Comparison of ENCODE assay signal across 8 cellular contexts in genomic region chr22:50190182-50190951, GRCh38. TPM values are rescaled to one million over a fixed set of nuclear protein-coding genes. Genes with fewer than 3 reads are reported as not detected.
DNase-seq lines count a peak whose midpoint lies in the region; ATAC-seq, FAIRE-seq and TF ChIP-seq lines count a peak whose summit lies in the region.

No MANE protein-coding gene starts in this region.

- no peaks in the 10 kb centered on the region for H3K9me3 Mint-ChIP-seq in natural killer cell

- no peaks in the 10 kb centered on the region for H3K36me3 Mint-ChIP-seq in natural killer cell

- peaks cover 40 to 54% of the 10 kb centered on the region in 2 donors for H3K4me1 Mint-ChIP-seq in natural killer cell

- H3K27me3 ChIP-seq in esophagus muscularis mucosa (no peaks in the 10 kb centered on the region), subcutaneous abdominal adipose tissue (ENCODE audit: control insufficient read depth in 5 of 5, insufficient read depth in 4 of 5, low read length in 5 of 5) (no peaks in the 10 kb centered on the region)

- FAIRE-seq in GM12891 (lab: Jason Lieb, UNC): peak; percentile 99

- H3K36me3 ChIP-seq in esophagus muscularis mucosa (peaks cover 5 to 28% (median 25%) of the 10 kb centered on the region in 4 donors), subcutaneous abdominal adipose tissue (ENCODE audit: control insufficient read depth in 5 of 5, insufficient read depth in 5 of 5, low read length in 5 of 5) (peaks cover 0 to 27% (median 21%) of the 10 kb centered on the region in 5 donors)

- H3K27ac ChIP-seq in esophagus muscularis mucosa (replicated peaks in 1 of 4) (peak overlapping the region; percentile 68 to 79 (median 76)), subcutaneous abdominal adipose tissue (ENCODE audit: low read depth, low read length) (peak overlapping the region; percentile 37)

- H3K9me3 ChIP-seq in esophagus muscularis mucosa: no peaks in the 10 kb centered on the region
- no peaks in the 10 kb centered on the region for H3K9me3 ChIP-seq in subcutaneous abdominal adipose tissue (ENCODE audit: control insufficient read depth in 5 of 5, low read length in 5 of 5)

- peak overlapping the region; percentile 96 for H3K4me3 Mint-ChIP-seq in natural killer cell

- 24% methylated on average over 19 of the region's 43 CpGs for WGBS in esophagus muscularis mucosa

- H3K4me1 ChIP-seq in esophagus muscularis mucosa (peaks cover 34 to 66% (median 52%) of the 10 kb centered on the region in 4 donors), subcutaneous abdominal adipose tissue (ENCODE audit: control insufficient read depth in 5 of 5, insufficient read depth in 5 of 5, low read length in 5 of 5) (peaks cover 5 to 56% (median 50%) of the 10 kb centered on the region in 5 donors)

- TF ChIP-seq POLR2A in GM12891 (IDR thresholded peaks at IDR 0.05; ENCODE audit: low read depth, low read length): peak; percentile 68
- no peak for TF ChIP-seq POLR2A in esophagus muscularis mucosa (IDR thresholded peaks at IDR 0.05; ENCODE audit: low read depth)

- ATAC-seq in HG02763 (IDR thresholded peaks at IDR 0.05; ENCODE audit: unreplicated experiment): peak; percentile 30
- peak; percentile 47 to 61 (median 57) for ATAC-seq in natural killer cell

- DNase-seq in GM12891 (ENCODE audit: insufficient read length, low spot score): peak; percentile 78
- peak; percentile 55 for DNase-seq in NCI-H345 treated with DMSO at 0.1 percent for 48 hours (lab: John Stamatoyannopoulos, UW; ENCODE audit: unreplicated experiment)
- peak; percentile 86 for DNase-seq in activated CD8-positive, alpha-beta memory T cell treated with anti-CD3 and anti-CD28 coated beads, Interleukin-2, amount 50 U/mL, for 48 hours
- peak; percentile 93 for DNase-seq in esophagus muscularis mucosa (ENCODE audit: extremely low spot score)
- peak; percentile 78 for DNase-seq in natural killer cell
- DNase-seq in NCI-H187 treated with DMSO at 0.1 percent for 48 hours (lab: John Stamatoyannopoulos, UW): no peak

- peak overlapping the region in 4 of 5 donors; percentile 42 to 58 (median 51) for H3K9ac ChIP-seq in subcutaneous abdominal adipose tissue (ENCODE audit: low read length in 5 of 5)

- no peaks in the 10 kb centered on the region for H3K27me3 Mint-ChIP-seq in natural killer cell (ENCODE audit: low read depth in 2 of 2)

- peak; percentile 29 to 45 (median 42) for TF ChIP-seq CTCF in esophagus muscularis mucosa (IDR thresholded peaks at IDR 0.05)
- TF ChIP-seq CTCF in natural killer cell (IDR thresholded peaks at IDR 0.05): no peak

- intact Hi-C loops in esophagus muscularis mucosa (cut with DNase I) (no loop called here), natural killer cell (cut with micrococcal nuclease) (loop anchor here (1.0 to 5.0 kb wide), 2 partner anchors 10 to 43 kb away; no protein-coding TSS in a partner anchor)

- peak overlapping the region; percentile 94 to 99 for H3K27ac Mint-ChIP-seq in natural killer cell

- TF ChIP-seq EP300 in esophagus muscularis mucosa (IDR thresholded peaks at IDR 0.05): no peak

- H3K4me3 ChIP-seq in esophagus muscularis mucosa: peak overlapping the region; percentile 42 to 61 (median 52)
- peak overlapping the region in 4 of 5 donors; percentile 57 to 62 (median 62) for H3K4me3 ChIP-seq in subcutaneous abdominal adipose tissue (ENCODE audit: low read depth in 1 of 5, low read length in 5 of 5)

TF ChIP-seq in GM12891, 5 proteins besides CTCF, POLR2A, EP300 and RAD21:
- TF ChIP-seq SPI1 (IDR thresholded peaks at IDR 0.05; ENCODE audit: low read depth, low read length): peak; percentile 28
- 0 out of 2 replicates have a peak, but pooled peaks have one; percentile 33 for TF ChIP-seq POU2F2 (IDR thresholded peaks at IDR 0.05; ENCODE audit: low read depth, low read length)
- peak; percentile 73 for TF ChIP-seq PAX5 (IDR thresholded peaks at IDR 0.05; ENCODE audit: insufficient read depth, low read length, severe bottlenecking)
- peak; percentile 86 for TF ChIP-seq TAF1 (IDR thresholded peaks at IDR 0.05; ENCODE audit: low read depth, low read length)
- TF ChIP-seq POLR2AphosphoS5 (IDR thresholded peaks at IDR 0.05; ENCODE audit: low read depth, low read length): peak; percentile 90
TF ChIP-seq in GM12891: peak in this region for 5.

RNA-seq across cellular contexts. Expression of gene TRABD, which starts 4.7 kb away (rescaled TPM):
- 53.0 TPM for polyA plus RNA-seq in GM12891 (2012; ENCODE audit: low read depth, missing spikeins)
- total RNA-seq in esophagus muscularis mucosa (10 to 100 TPM; 18.3 to 31.0 (median 22.3) TPM), natural killer cell (100 to 1,000 TPM; 129 to 138 (median 132) TPM)

RNA-seq across cellular contexts. Expression of gene SELENOO, which starts 10.4 kb away (rescaled TPM):
- polyA plus RNA-seq in GM12891 (2012; ENCODE audit: low read depth, missing spikeins): 10.4 TPM
- 10 to 100 TPM; 22.4 to 41.0 (median 23.0) TPM for total RNA-seq in esophagus muscularis mucosa
- total RNA-seq in natural killer cell: 10 to 100 TPM; 37.3 to 45.2 (median 37.6) TPM

RNA-seq across cellular contexts. Expression of gene PANX2, which starts 19.8 kb away (rescaled TPM):
- polyA plus RNA-seq in GM12891 (2012; ENCODE audit: low read depth, missing spikeins): 0.67 TPM
- total RNA-seq in esophagus muscularis mucosa (1 to 10 TPM in 1 of 4 donors, under 1 TPM in 3; 0.33 to 1.0 (median 0.56) TPM), natural killer cell (1 to 10 TPM in 1 of 3 donors, under 1 TPM in 2; 0.16 to 3.4 (median 0.27) TPM)

RNA-seq across cellular contexts. Expression of gene TUBGCP6, which starts 54.5 kb away (rescaled TPM):
- polyA plus RNA-seq in GM12891 (2012; ENCODE audit: low read depth, missing spikeins): 25.2 TPM
- 10 to 100 TPM; 20.2 to 38.0 (median 30.0) TPM for total RNA-seq in esophagus muscularis mucosa
- 100 to 1,000 TPM; 105 to 126 (median 118) TPM for total RNA-seq in natural killer cell

Comparison
In these comparisons a context has a peak if more than half of its experiments do, and no peak if none do; other contexts are left out.
1. RNA of gene TRABD, which starts 4.7 kb away (total RNA-seq): 129 to 138 TPM in natural killer cell; 18.3 to 31.0 TPM in esophagus muscularis mucosa; every median in the first group is over 4 times any median in the second.